In genomic region chr1:167602840-167603239, GRCh38 we compare ENCODE assay signal across 12 cellular contexts. TPM values are rescaled to one million over a fixed set of nuclear protein-coding genes. Genes with fewer than 3 reads are reported as not detected.
A peak's percentile ranks its signal among the peaks of the same experiment; 100 is the strongest.
DNase-seq lines count a peak whose midpoint lies in the region; ATAC-seq and TF ChIP-seq lines count a peak whose summit lies in the region.
"Had no signal": no experiment of that assay in that cellular context is flagged by ENCODE, and none has a peak within 500 bp of the region (broad histone marks: within the 10 kb centered on the region; RNA-seq: fewer than 3 reads in every experiment).

No MANE protein-coding gene starts in this region.

- POLR2A ChIA-PET in CD4-positive, alpha-beta memory T cell (lab: Charles Lee; ENCODE audit: partially characterized antibody) = interaction anchor here (0.7 to 8.0 kb wide), 6 partner anchors 14 to 89 kb away, joined by 3 to 255 read pairs (median 14); partner anchors contain the start of gene RCSD1
- POLR2A ChIA-PET in activated B cell treated with CpG ODN at 0.5 μM for 24 hours (lab: Charles Lee) = interaction anchor here (0.7 to 7.3 kb wide), 7 partner anchors 9 to 105 kb away, joined by 4 to 321 read pairs (median 12); partner anchors contain the start of gene RCSD1

- H3K9ac ChIP-seq in BLaER1 (peak overlapping the region; percentile 47), mesenchymal stem cell (ENCODE audit: low read length) (no peak overlapping the region)

- no peaks in the 10 kb centered on the region for H3K79me1 ChIP-seq in mesenchymal stem cell (replicated peaks; ENCODE audit: low read length, poor library complexity, severe bottlenecking)

- H3K4me2 ChIP-seq in BLaER1 = peak overlapping the region; percentile 83
- no peak overlapping the region for H3K4me2 ChIP-seq in mesenchymal stem cell (ENCODE audit: low read length, poor library complexity, severe bottlenecking)

- peak overlapping the region; percentile 74 for H3K27ac ChIP-seq in BLaER1
- no peak overlapping the region for H3K27ac ChIP-seq in CD4-positive, alpha-beta memory T cell (ENCODE audit: low read depth, low read length)
- no peak overlapping the region for H3K27ac ChIP-seq in mesenchymal stem cell (ENCODE audit: low read length, poor library complexity, severe bottlenecking)
- peak overlapping the region in 1 of 2 donors; percentile 79 for H3K27ac ChIP-seq in left lung
- H3K27ac ChIP-seq: right lobe of liver, tibial artery had no signal

- no peak overlapping the region for H2AK5ac ChIP-seq in mesenchymal stem cell (ENCODE audit: low read length, severe bottlenecking)

- H3K36me3 Mint-ChIP-seq in CD4-positive, alpha-beta memory T cell = peaks cover 8 to 9% of the 10 kb centered on the region in 2 donors
- H3K36me3 Mint-ChIP-seq in activated B cell treated with CpG ODN at 0.5 μM for 24 hours (ENCODE audit: low read depth) = peaks cover 7% of the 10 kb centered on the region

- DNase-seq in CD4-positive, alpha-beta memory T cell = no peak
- DNase-seq in activated B cell treated with CpG ODN at 0.5 μM for 24 hours (no peak), mesenchymal stem cell (no peak), SIG-M5 treated with dmso at 0.1 percent for 504 hours (lab: John Stamatoyannopoulos, UW; ENCODE audit: unreplicated experiment) (no peak), left lung (no peak)
- DNase-seq: AML-193, NCI-H2081, NCI-H510A treated with DMSO at 0.1 percent for 48 hours, right lobe of liver, tibial artery had no signal

- H3K27me3 ChIP-seq in BLaER1 (no peaks in the 10 kb centered on the region), mesenchymal stem cell (ENCODE audit: control insufficient read depth in 1 of 2, insufficient read depth in 1 of 2, low read length in 2 of 2) (peaks cover 0 to 5% of the 10 kb centered on the region in 2 experiments), left lung (no peaks in the 10 kb centered on the region)
- no peaks in the 10 kb centered on the region for H3K27me3 ChIP-seq in CD4-positive, alpha-beta memory T cell (ENCODE audit: insufficient read depth, low read length)
- H3K27me3 ChIP-seq: right lobe of liver, tibial artery had no signal

- no peak overlapping the region for H3K18ac ChIP-seq in mesenchymal stem cell (ENCODE audit: low read depth in 1 of 2, low read length in 2 of 2)

- no peak for TF ChIP-seq CTCF in activated B cell treated with CpG ODN at 0.5 μM for 24 hours (IDR thresholded peaks at IDR 0.05)
- no peak for TF ChIP-seq CTCF in left lung (IDR thresholded peaks at IDR 0.05)

- peak overlapping the region in 6 of 7 donors; percentile 37 to 88 (median 64) for H3K27ac Mint-ChIP-seq in CD4-positive, alpha-beta memory T cell
- peak overlapping the region; percentile 88 for H3K27ac Mint-ChIP-seq in activated B cell treated with CpG ODN at 0.5 μM for 24 hours

- no peak overlapping the region for H3K4ac ChIP-seq in mesenchymal stem cell (ENCODE audit: low read depth in 1 of 2, low read length in 2 of 2)

- no peaks in the 10 kb centered on the region for H4K20me1 ChIP-seq in BLaER1

- no peak overlapping the region for H4K8ac ChIP-seq in mesenchymal stem cell (ENCODE audit: low read length)

- H2BK5ac ChIP-seq in mesenchymal stem cell (ENCODE audit: low read depth, low read length, poor library complexity, severe bottlenecking) = no peak overlapping the region

- no peaks in the 10 kb centered on the region for H3K27me3 Mint-ChIP-seq in CD4-positive, alpha-beta memory T cell
- no peaks in the 10 kb centered on the region for H3K27me3 Mint-ChIP-seq in activated B cell treated with CpG ODN at 0.5 μM for 24 hours

- H3K4me1 ChIP-seq in BLaER1 (peaks cover 55% of the 10 kb centered on the region), mesenchymal stem cell (ENCODE audit: control insufficient read depth, insufficient read depth, low read depth, low read length) (peaks cover 3% of the 10 kb centered on the region), left lung (peaks cover 20 to 42% of the 10 kb centered on the region in 2 donors)
- peaks cover 39% of the 10 kb centered on the region for H3K4me1 ChIP-seq in CD4-positive, alpha-beta memory T cell (ENCODE audit: insufficient read depth, low read length)

- H3K4me1 Mint-ChIP-seq in CD4-positive, alpha-beta memory T cell = peaks cover 31 to 47% (median 41%) of the 10 kb centered on the region in 4 donors
- peaks cover 43% of the 10 kb centered on the region for H3K4me1 Mint-ChIP-seq in activated B cell treated with CpG ODN at 0.5 μM for 24 hours

- H3K23ac ChIP-seq in mesenchymal stem cell (ENCODE audit: low read length in 2 of 2) = no peak overlapping the region

- ATAC-seq in activated B cell treated with CpG ODN at 0.5 μM for 24 hours (ENCODE audit: low read depth) = no peak
- ATAC-seq in GM18519 (IDR thresholded peaks at IDR 0.05; ENCODE audit: low FRiP score, unreplicated experiment) = no peak
- ATAC-seq in left lung = no peak
- ATAC-seq: right lobe of liver had no signal

- H2BK15ac ChIP-seq in mesenchymal stem cell (ENCODE audit: low read depth, poor library complexity, severe bottlenecking) = peak overlapping the region; percentile 6

- H3K14ac ChIP-seq in mesenchymal stem cell (ENCODE audit: low read length in 2 of 2) = no peak overlapping the region

- 65% methylated on average over 8 of the region's 8 CpGs for WGBS in mesenchymal stem cell

- CTCF ChIA-PET in CD4-positive, alpha-beta memory T cell (lab: Charles Lee; ENCODE audit: partially characterized antibody) = interaction anchor here (0.7 to 7.8 kb wide), 8 partner anchors 14 to 536 kb away, joined by 3 to 406 read pairs (median 8); partner anchors contain the start of gene RCSD1
- CTCF ChIA-PET in activated B cell treated with CpG ODN at 0.5 μM for 24 hours (lab: Charles Lee) = interaction anchor here (0.5 to 6.5 kb wide), 5 partner anchors 14 to 277 kb away, joined by 3 to 229 read pairs (median 78); partner anchors contain the start of gene RCSD1

- H3K9me3 ChIP-seq in BLaER1 (peaks cover 33% of the 10 kb centered on the region), mesenchymal stem cell (ENCODE audit: control insufficient read depth, low read length) (peaks cover 3% of the 10 kb centered on the region), left lung (peaks cover 0 to 9% of the 10 kb centered on the region in 2 donors)
- peaks cover 0 to 10% of the 10 kb centered on the region in 2 donors for H3K9me3 ChIP-seq in CD4-positive, alpha-beta memory T cell (ENCODE audit: control insufficient read depth in 1 of 2, low read length in 2 of 2)
- H3K9me3 ChIP-seq: right lobe of liver had no signal

- H3K36me3 ChIP-seq in BLaER1 (peaks cover 11% of the 10 kb centered on the region; the same call in 1 of the 2 replicates), mesenchymal stem cell (ENCODE audit: control insufficient read depth in 1 of 2, insufficient read depth in 2 of 2, low read depth in 1 of 2, low read length in 2 of 2) (no peaks in the 10 kb centered on the region), left lung (no peaks in the 10 kb centered on the region)
- H3K36me3 ChIP-seq in CD4-positive, alpha-beta memory T cell (ENCODE audit: insufficient read depth, low read length) = no peaks in the 10 kb centered on the region
- H3K36me3 ChIP-seq: right lobe of liver, tibial artery had no signal

- peak overlapping the region; percentile 26 for H3K4me3 ChIP-seq in BLaER1
- H3K4me3 ChIP-seq in CD4-positive, alpha-beta memory T cell (ENCODE audit: low read length in 2 of 2) = no peak overlapping the region
- no peak overlapping the region for H3K4me3 ChIP-seq in mesenchymal stem cell (ENCODE audit: insufficient read depth in 1 of 2, low read depth in 1 of 2, low read length in 2 of 2)
- no peak overlapping the region for H3K4me3 ChIP-seq in left lung
- H3K4me3 ChIP-seq: right lobe of liver, tibial artery had no signal

- H2BK120ac ChIP-seq in mesenchymal stem cell (ENCODE audit: low read depth, low read length) = no peak overlapping the region

- H2AFZ ChIP-seq in mesenchymal stem cell (ENCODE audit: low read depth, low read length) = no peak overlapping the region

- H4K91ac ChIP-seq in mesenchymal stem cell (ENCODE audit: low read length) = no peak overlapping the region

- H3K9me3 Mint-ChIP-seq in CD4-positive, alpha-beta memory T cell = peaks cover 0 to 24% (median 13%) of the 10 kb centered on the region in 8 donors
- peaks cover 7% of the 10 kb centered on the region for H3K9me3 Mint-ChIP-seq in activated B cell treated with CpG ODN at 0.5 μM for 24 hours

- intact Hi-C loops in CD4-positive, alpha-beta memory T cell (cut with micrococcal nuclease) = loop anchor here (5.0 kb wide), 1 partner anchor 479 kb away; no protein-coding TSS in a partner anchor
- intact Hi-C loops in activated B cell treated with CpG ODN at 0.5 μM for 24 hours (cut with micrococcal nuclease) = loop anchor here (5.0 kb wide), 1 partner anchor 479 kb away; no protein-coding TSS in a partner anchor
- intact Hi-C loops in left lung (cut with DNase I) = no loop called here

- peak overlapping the region in 7 of 8 donors; percentile 25 to 74 (median 51) for H3K4me3 Mint-ChIP-seq in CD4-positive, alpha-beta memory T cell
- peak overlapping the region; percentile 28 for H3K4me3 Mint-ChIP-seq in activated B cell treated with CpG ODN at 0.5 μM for 24 hours

- H2BK12ac ChIP-seq in mesenchymal stem cell (ENCODE audit: low read length in 2 of 2) = no peak overlapping the region

RNA-seq across cellular contexts. Expression of gene RCSD1, which starts 27.2 kb away (rescaled TPM):
- 100 to 1,000 TPM; 124 to 129 TPM for total RNA-seq in CD4-positive, alpha-beta memory T cell
- polyA plus RNA-seq in CD4-positive, alpha-beta memory T cell = 100 to 1,000 TPM; 163 to 173 TPM
- total RNA-seq in activated B cell treated with CpG ODN at 0.5 μM for 24 hours = 184 and 185 TPM in 2 replicates
- 0.52 TPM for polyA plus RNA-seq in mesenchymal stem cell (2013, experiment 1 of 2)
- 0.44 TPM for polyA plus RNA-seq in mesenchymal stem cell (2013, experiment 2 of 2)
- 10 to 100 TPM; 12.2 to 21.5 TPM for total RNA-seq in left lung

RNA-seq across cellular contexts. Expression of gene CREG1, which starts 49.3 kb away (rescaled TPM):
- 10 to 100 TPM; 21.0 to 21.7 TPM for total RNA-seq in CD4-positive, alpha-beta memory T cell
- polyA plus RNA-seq in CD4-positive, alpha-beta memory T cell = 10 to 100 TPM; 19.4 to 27.7 TPM
- total RNA-seq in activated B cell treated with CpG ODN at 0.5 μM for 24 hours (3.1 and 3.8 TPM in 2 replicates), left lung (100 to 1,000 TPM; 132 to 157 TPM)
- polyA plus RNA-seq in mesenchymal stem cell (2013, experiment 1 of 2) = 87.5 TPM
- 90.9 TPM for polyA plus RNA-seq in mesenchymal stem cell (2013, experiment 2 of 2)

Comparison
In these comparisons a context has a peak if more than half of its experiments do, and no peak if none do; other contexts are left out.
1. RNA of gene CREG1, which starts 49.3 kb away (total RNA-seq): 132 to 157 TPM in left lung; 21.0 to 21.7 TPM in CD4-positive, alpha-beta memory T cell and 3.1 to 3.8 TPM in activated B cell treated with CpG ODN at 0.5 μM for 24 hours; every median in the first group is over 4 times any median in the second.
2. intact Hi-C loops: an anchor here in CD4-positive, alpha-beta memory T cell (5.0 kb wide) and activated B cell treated with CpG ODN at 0.5 μM for 24 hours (5.0 kb wide); none called in left lung.